In genomic region chr15:74835312-74835823, GRCh38 we compare ENCODE assay signal across 2 cellular contexts.
TF ChIP-seq lines count a peak whose summit lies in the region.

No MANE protein-coding gene starts in this region.

TF ChIP-seq in SK-N-SH, 30 proteins besides CTCF, POLR2A, EP300 and RAD21:
- TF ChIP-seq MEF2A (IDR thresholded peaks at IDR 0.05; ENCODE audit: borderline replicate concordance, low read depth) (no peak), CHD2 (IDR thresholded peaks at IDR 0.05; ENCODE audit: low read length, partially characterized antibody) (peak; percentile 12), GATA2 (CRISPR knock-in tag; IDR thresholded peaks at IDR 0.05) (no peak), PBX3 (IDR thresholded peaks at IDR 0.05) (no peak), MXI1 (IDR thresholded peaks at IDR 0.05; ENCODE audit: low read depth, low read length) (no peak), FOXM1 (IDR thresholded peaks at IDR 0.05; ENCODE audit: low read depth) (no peak), IRF3 (IDR thresholded peaks at IDR 0.05; ENCODE audit: low read depth, low read length) (no peak), EZH2phosphoT487 (IDR thresholded peaks at IDR 0.05; ENCODE audit: borderline replicate concordance, low read depth) (no peak), FOSL2 (IDR thresholded peaks at IDR 0.05; ENCODE audit: borderline replicate concordance, low read depth) (no peak), FOXJ3 (CRISPR knock-in tag; IDR thresholded peaks at IDR 0.05) (no peak), TAF1 (IDR thresholded peaks at IDR 0.05; ENCODE audit: borderline replicate concordance, low read depth, low read length) (no peak), TEAD4 (IDR thresholded peaks at IDR 0.05; ENCODE audit: borderline replicate concordance, insufficient read depth) (no peak), RCOR1 (IDR thresholded peaks at IDR 0.05; ENCODE audit: low read length) (no peak), SIN3A (IDR thresholded peaks at IDR 0.05; ENCODE audit: borderline replicate concordance, low read depth, low read length) (no peak), MAX (IDR thresholded peaks at IDR 0.05; ENCODE audit: low read depth) (no peak), SMC3 (IDR thresholded peaks at IDR 0.05; ENCODE audit: low read depth, low read length) (peak; percentile 56)
TF ChIP-seq in SK-N-SH: peak in this region for 2.

TF ChIP-seq in GM12878, 131 proteins besides CTCF, POLR2A, EP300 and RAD21:
- TF ChIP-seq SMC3 (IDR thresholded peaks at IDR 0.05; ENCODE audit: borderline replicate concordance, low read length) (peak; percentile 58; the same call in 1 of the 2 replicates), EED (IDR thresholded peaks at IDR 0.05; ENCODE audit: low read depth) (peak; percentile 70), REST (IDR thresholded peaks at IDR 0.05; ENCODE audit: low read depth, low read length) (no peak), HCFC1 (IDR thresholded peaks at IDR 0.05; ENCODE audit: low read length) (no peak), CHD4 (IDR thresholded peaks at IDR 0.05) (no peak), ELK1 (IDR thresholded peaks at IDR 0.05; ENCODE audit: low read depth, low read length) (no peak), IKZF2 (IDR thresholded peaks at IDR 0.05) (peak; percentile 50 to 64; a peak in 3 of 4 replicates), BCL11A (IDR thresholded peaks at IDR 0.05; ENCODE audit: low read depth, low read length) (no peak), HDAC6 (IDR thresholded peaks at IDR 0.05; ENCODE audit: unreplicated experiment) (no peak), IKZF1 (conservative IDR thresholded peaks at IDR 0.05) (peak; percentile 77), SPI1 (IDR thresholded peaks at IDR 0.05; ENCODE audit: borderline replicate concordance, insufficient read depth, low read depth, low read length) (peak; percentile 22; the same call in 1 of the 2 replicates), MLLT1 (IDR thresholded peaks at IDR 0.05) (peak; percentile 80)
